Comparison of ENCODE assay signal across 9 cellular contexts in genomic region chr5:96565843-96566242, GRCh38.
A peak's percentile ranks its signal among the peaks of the same experiment; 100 is the strongest.
DNase-seq lines count a peak whose midpoint lies in the region; ATAC-seq and TF ChIP-seq lines count a peak whose summit lies in the region.
"Had no signal": no experiment of that assay in that cellular context is flagged by ENCODE, and none has a peak within 500 bp of the region (broad histone marks: within the 10 kb centered on the region; RNA-seq: fewer than 3 reads in every experiment).

No MANE protein-coding gene starts in this region.

- no peak overlapping the region for H3K4me3 Mint-ChIP-seq in CD14-positive monocyte

- no peaks in the 10 kb centered on the region for H4K20me1 ChIP-seq in BLaER1 treated with 17β-estradiol and CSF1 and Interleukin-3, amounts not matched to agents 10 nM and 100 nM

- TF ChIP-seq CTCF in CD14-positive monocyte (IDR thresholded peaks at IDR 0.05) (no peak), ovary (IDR thresholded peaks at IDR 0.05) (no peak)

- H3K27ac Mint-ChIP-seq in CD14-positive monocyte: no peak overlapping the region

- H3K4me3 ChIP-seq in BLaER1 treated with 17β-estradiol and CSF1 and Interleukin-3, amounts not matched to agents 10 nM and 100 nM: no peak overlapping the region
- no peak overlapping the region for H3K4me3 ChIP-seq in ovary

- no peaks in the 10 kb centered on the region for H3K36me3 ChIP-seq in BLaER1 treated with 17β-estradiol and CSF1 and Interleukin-3, amounts not matched to agents 10 nM and 100 nM
- no peaks in the 10 kb centered on the region for H3K36me3 ChIP-seq in ovary

- no peaks in the 10 kb centered on the region for H3K36me3 Mint-ChIP-seq in CD14-positive monocyte

- WGBS in ovary, 3 donors: 24 to 39% (median 29%) methylated on average over 4 of the region's 4 CpGs

- TF ChIP-seq EP300 in ovary (IDR thresholded peaks at IDR 0.05): no peak

- DNase-seq in NCI-H1694 treated with DMSO at 0.1 percent for 48 hours (lab: John Stamatoyannopoulos, UW) (peak; percentile 71), fibroblast of gingiva (ENCODE audit: low read depth) (peak; percentile 76), CD14-positive monocyte (ENCODE audit: low spot score) (no peak), ovary (no peak), NCI-H82 treated with DMSO at 0.1 percent for 48 hours (lab: John Stamatoyannopoulos, UW; ENCODE audit: unreplicated experiment) (no peak), mucosa of gallbladder (ENCODE audit: low spot score) (no peak)

- peaks cover 0 to 19% (median 0%) of the 10 kb centered on the region in 11 experiments; a peak in 4 of 22 replicates for H3K27me3 ChIP-seq in BLaER1 treated with 17β-estradiol and CSF1 and Interleukin-3, amounts not matched to agents 10 nM and 100 nM
- no peaks in the 10 kb centered on the region for H3K27me3 ChIP-seq in ovary

- peak overlapping the region in 10 of 11 experiments; percentile 71 to 87 (median 82); a peak in 19 of 22 replicates for H3K4me2 ChIP-seq in BLaER1 treated with 17β-estradiol and CSF1 and Interleukin-3, amounts not matched to agents 10 nM and 100 nM

- intact Hi-C loops in CD14-positive monocyte (cut with micrococcal nuclease) (no loop called here), ovary (cut with DNase I) (no loop called here)

- H3K27me3 Mint-ChIP-seq in CD14-positive monocyte (ENCODE audit: low read depth in 3 of 3): peaks cover 2 to 5% (median 5%) of the 10 kb centered on the region in 3 donors

- TF ChIP-seq POLR2A in ovary (IDR thresholded peaks at IDR 0.05): no peak

- H3K9ac ChIP-seq in BLaER1 treated with 17β-estradiol and CSF1 and Interleukin-3, amounts not matched to agents 10 nM and 100 nM: no peak overlapping the region

- ATAC-seq in GM21381 (IDR thresholded peaks at IDR 0.05; ENCODE audit: unreplicated experiment): peak; percentile 71

- H3K4me1 ChIP-seq in BLaER1 treated with 17β-estradiol and CSF1 and Interleukin-3, amounts not matched to agents 10 nM and 100 nM: peaks cover 16 to 53% (median 45%) of the 10 kb centered on the region in 10 experiments
- no peaks in the 10 kb centered on the region for H3K4me1 ChIP-seq in ovary (ENCODE audit: insufficient read depth)

- peaks cover 0 to 8% (median 5%) of the 10 kb centered on the region in 7 donors for H3K9me3 Mint-ChIP-seq in CD14-positive monocyte

- H3K27ac ChIP-seq in BLaER1 treated with 17β-estradiol and CSF1 and Interleukin-3, amounts not matched to agents 10 nM and 100 nM: peak overlapping the region in 5 of 11 experiments; percentile 1 to 70 (median 27); a peak in 5 of 22 replicates
- no peak overlapping the region for H3K27ac ChIP-seq in ovary
- H3K27ac ChIP-seq: VCaP had no signal

- peaks cover 6% of the 10 kb centered on the region for H3K4me1 Mint-ChIP-seq in CD14-positive monocyte

- peaks cover 23 to 33% (median 28%) of the 10 kb centered on the region in 11 experiments for H3K9me3 ChIP-seq in BLaER1 treated with 17β-estradiol and CSF1 and Interleukin-3, amounts not matched to agents 10 nM and 100 nM (replicated peaks in 1 of 11)
- no peaks in the 10 kb centered on the region for H3K9me3 ChIP-seq in ovary

Comparison
In these comparisons a context has a peak if more than half of its experiments do, and no peak if none do; other contexts are left out.
1. DNase-seq: peak in NCI-H1694 treated with DMSO at 0.1 percent for 48 hours (single experiment) and fibroblast of gingiva (single experiment); none in CD14-positive monocyte (single experiment), ovary (0 of 5), NCI-H82 treated with DMSO at 0.1 percent for 48 hours (single experiment) and mucosa of gallbladder (single experiment).